8 cellular contexts compared by ENCODE assay signal in genomic region chr5:76715734-76716455, GRCh38. TPM values are rescaled to one million over a fixed set of nuclear protein-coding genes. Genes with fewer than 3 reads are reported as not detected.
DNase-seq lines count a peak whose midpoint lies in the region; ATAC-seq and TF ChIP-seq lines count a peak whose summit lies in the region.

Gene F2R (plus strand): TSS chr5:76716126. CDS start chr5:76716308, 182 bp downstream.

- H3K9me3 ChIP-seq in esophagus (ENCODE audit: control insufficient read depth in 2 of 2, insufficient read depth in 1 of 2, low read depth in 1 of 2, low read length in 1 of 2) (no peaks in the 10 kb centered on the region), mucosa of stomach (ENCODE audit: control insufficient read depth, low read length) (no peaks in the 10 kb centered on the region), suprapubic skin (no peaks in the 10 kb centered on the region)

- peak within 1 kb of the TSS; percentile 68 for H3K9ac ChIP-seq in mucosa of stomach (ENCODE audit: low read length)

- H3K27ac ChIP-seq in esophagus (ENCODE audit: low read depth in 2 of 2, low read length in 1 of 2) (peak within 1 kb of the TSS in 1 of 2 donors; percentile 40), suprapubic skin (peak within 1 kb of the TSS; percentile 80)

- H3K27me3 ChIP-seq in esophagus (ENCODE audit: control insufficient read depth in 1 of 2, insufficient read depth in 2 of 2, low read length in 2 of 2) (no peaks in the 10 kb centered on the region), mucosa of stomach (ENCODE audit: control insufficient read depth, insufficient read depth, low read length) (peaks cover 33% of the 10 kb centered on the region), suprapubic skin (no peaks in the 10 kb centered on the region)

- TF ChIP-seq EP300 in suprapubic skin (IDR thresholded peaks at IDR 0.05), result no peak

- no peak for TF ChIP-seq POLR2A in suprapubic skin (IDR thresholded peaks at IDR 0.05)

- TF ChIP-seq CTCF in suprapubic skin (IDR thresholded peaks at IDR 0.05), result peak in 1 of 2 donors; percentile 71

- H3K36me3 ChIP-seq in esophagus (ENCODE audit: control insufficient read depth in 2 of 2, insufficient read depth in 2 of 2, low read length in 1 of 2) (no peaks in the 10 kb centered on the region), mucosa of stomach (ENCODE audit: control insufficient read depth, insufficient read depth, low read length) (no peaks in the 10 kb centered on the region), suprapubic skin (no peaks in the 10 kb centered on the region)

- 0% methylated on average over 43 to 82 of the region's 82 CpGs for WGBS in esophagus, 2 donors
- under 1% methylated on average over 47 of the region's 82 CpGs for WGBS in suprapubic skin

- H3K4me3 ChIP-seq in esophagus (ENCODE audit: low read depth in 1 of 2, low read length in 2 of 2), result peak within 1 kb of the TSS; percentile 59
- H3K4me3 ChIP-seq in mucosa of stomach (ENCODE audit: low read length), result peak within 1 kb of the TSS; percentile 60
- H3K4me3 ChIP-seq in suprapubic skin, result peak within 1 kb of the TSS; percentile 81

- ATAC-seq in HG02759 (IDR thresholded peaks at IDR 0.05; ENCODE audit: unreplicated experiment), result peak; percentile 75

- DNase-seq in DMS53 (lab: John Stamatoyannopoulos, UW), result peak; percentile 75
- no peak for DNase-seq in DMS53 treated with DMSO at 0.1 percent for 48 hours (lab: John Stamatoyannopoulos, UW; ENCODE audit: unreplicated experiment)
- DNase-seq in NCI-H69 (lab: John Stamatoyannopoulos, UW), result peak; percentile 56
- DNase-seq in activated T-cell treated with anti-CD3 and anti-CD28 coated beads for 1 hour (ENCODE audit: low read depth), result peak; percentile 42
- peak in 1 of 2 donors; percentile 76 for DNase-seq in suprapubic skin (ENCODE audit: low spot score in 2 of 2)

- H3K4me1 ChIP-seq in esophagus (ENCODE audit: control insufficient read depth in 2 of 2, insufficient read depth in 2 of 2, low read length in 1 of 2) (no peaks in the 10 kb centered on the region), mucosa of stomach (ENCODE audit: control insufficient read depth, insufficient read depth, low read length) (peaks cover 8% of the 10 kb centered on the region), suprapubic skin (peaks cover 36% of the 10 kb centered on the region)

RNA-seq across cellular contexts. Expression of gene F2R, which starts in this region (rescaled TPM):
- 1 to 10 TPM in 1 of 2 donors, under 1 TPM in 1; 0.45 to 1.5 TPM for polyA plus RNA-seq in esophagus
- 10 to 100 TPM; 33.8 to 48.6 (median 45.7) TPM for total RNA-seq in suprapubic skin
